Comparison of ENCODE assay signal across 1 cellular context in genomic region chr7:73622909-73623797, GRCh38.
A peak's percentile ranks its signal among the peaks of the same experiment; 100 is the strongest.
TF ChIP-seq lines count a peak whose summit lies in the region.

No MANE protein-coding gene starts in this region.

TF ChIP-seq in K562, 482 proteins besides CTCF, POLR2A, EP300 and RAD21 (continues in another document):
- peak; percentile 52 for TF ChIP-seq CC2D1A (IDR thresholded peaks at IDR 0.05)
- TF ChIP-seq ATF3 (IDR thresholded peaks at IDR 0.05): peak; percentile 55; the same call in 1 of the 2 replicates
- TF ChIP-seq ATF3 (CRISPR knock-in tag; conservative IDR thresholded peaks at IDR 0.05): no peak
- no peak for TF ChIP-seq FOXP1 (CRISPR knock-in tag; IDR thresholded peaks at IDR 0.05)
- TF ChIP-seq HNRNPK (IDR thresholded peaks at IDR 0.05; ENCODE audit: low read depth, low read length, poor library complexity, severe bottlenecking): no peak
- peak; percentile 90 for TF ChIP-seq BHLHE40 (IDR thresholded peaks at IDR 0.05; ENCODE audit: low read length)
- TF ChIP-seq SMAD4 (CRISPR knock-in tag; conservative IDR thresholded peaks at IDR 0.05): peak; percentile 72
- 0 out of 2 replicates have a peak, but pooled peaks have one; percentile 54 for TF ChIP-seq ZNF431 (CRISPR knock-in tag; IDR thresholded peaks at IDR 0.05)
- 0 out of 2 replicates have a peak, but pooled peaks have one; percentile 27 for TF ChIP-seq MAX (CRISPR knock-in tag; IDR thresholded peaks at IDR 0.05)
- no peak; the same call in 1 of the 2 replicates for TF ChIP-seq CREM (IDR thresholded peaks at IDR 0.05; ENCODE audit: low read depth)
- 0 out of 4 replicates have a peak, but pooled peaks of 1 of the 2 experiments have one; percentile 27 for TF ChIP-seq KDM4B (IDR thresholded peaks at IDR 0.05; ENCODE audit: borderline replicate concordance in 2 of 2, low read depth in 1 of 2)
- no peak for TF ChIP-seq DMBX1 (CRISPR knock-in tag; IDR thresholded peaks at IDR 0.05; ENCODE audit: borderline replicate concordance)
- TF ChIP-seq ZNF140 (CRISPR knock-in tag; IDR thresholded peaks at IDR 0.05): no peak
- TF ChIP-seq FOXM1 (IDR thresholded peaks at IDR 0.05; ENCODE audit: low read depth): no peak
- no peak for TF ChIP-seq FOXM1 (CRISPR knock-in tag; IDR thresholded peaks at IDR 0.05; ENCODE audit: low read depth)
- TF ChIP-seq NR2C2 (CRISPR knock-in tag; IDR thresholded peaks at IDR 0.05): no peak
- peak; percentile 74; the same call in 1 of the 2 replicates for TF ChIP-seq NR2C2 (tag; IDR thresholded peaks at IDR 0.05)
- TF ChIP-seq LCOR (CRISPR knock-in tag; IDR thresholded peaks at IDR 0.05): peak; percentile 80; the same call in 1 of the 2 replicates
- peak; percentile 16; the same call in 1 of the 2 replicates for TF ChIP-seq GABPB1 (CRISPR knock-in tag; IDR thresholded peaks at IDR 0.05)
- 0 out of 2 replicates have a peak, but pooled peaks have one; percentile 13 for TF ChIP-seq GATA2 (CRISPR knock-in tag; IDR thresholded peaks at IDR 0.05)
- peak; percentile 61 for TF ChIP-seq CBFA2T3 (IDR thresholded peaks at IDR 0.05)
- peak; percentile 74 for TF ChIP-seq CEBPG (CRISPR knock-in tag; IDR thresholded peaks at IDR 0.05)
- peak; percentile 67 to 75 for TF ChIP-seq CEBPG (tag; conservative IDR thresholded peaks at IDR 0.05 in 1 of 2, IDR thresholded peaks at IDR 0.05 in 1 of 2)
- peak; percentile 64; the same call in 1 of the 2 replicates for TF ChIP-seq CTBP1 (IDR thresholded peaks at IDR 0.05; ENCODE audit: borderline replicate concordance)
- no peak for TF ChIP-seq CHD4 (IDR thresholded peaks at IDR 0.05; ENCODE audit: insufficient read depth, insufficient replicate concordance, low read depth, low read length, poor library complexity, severe bottlenecking)
- peak; percentile 52; the same call in 1 of the 2 replicates for TF ChIP-seq ZBTB5 (IDR thresholded peaks at IDR 0.05)
- TF ChIP-seq ZNF253 (CRISPR knock-in tag; conservative IDR thresholded peaks at IDR 0.05): no peak
- TF ChIP-seq C11orf30 (IDR thresholded peaks at IDR 0.05; ENCODE audit: low read depth): no peak
- TF ChIP-seq CXXC5 (CRISPR knock-in tag; IDR thresholded peaks at IDR 0.05): peak; percentile 45; the same call in 1 of the 2 replicates
- TF ChIP-seq RUNX1 (IDR thresholded peaks at IDR 0.05; ENCODE audit: low read depth): peak; percentile 27; the same call in 1 of the 2 replicates
- 0 out of 2 replicates have a peak, but pooled peaks have one; percentile 26 for TF ChIP-seq MTA3 (IDR thresholded peaks at IDR 0.05; ENCODE audit: borderline replicate concordance)
- 0 out of 2 replicates have a peak, but pooled peaks have one; percentile 46 for TF ChIP-seq GATAD2A (IDR thresholded peaks at IDR 0.05)
- peak; percentile 84; the same call in 1 of the 2 replicates for TF ChIP-seq ESRRA (IDR thresholded peaks at IDR 0.05; ENCODE audit: borderline replicate concordance, low read depth)
- TF ChIP-seq MAZ (CRISPR knock-in tag; conservative IDR thresholded peaks at IDR 0.05 in 1 of 2, IDR thresholded peaks at IDR 0.05 in 1 of 2): peak; percentile 63 to 90; a peak in 3 of 4 replicates
- peak; percentile 26; the same call in 1 of the 2 replicates for TF ChIP-seq TAL1 (IDR thresholded peaks at IDR 0.05)
- no peak for TF ChIP-seq GTF2A2 (tag; IDR thresholded peaks at IDR 0.05)
- no peak for TF ChIP-seq ZNF780A (CRISPR knock-in tag; IDR thresholded peaks at IDR 0.05)
- no peak for TF ChIP-seq U2AF1 (optimal IDR thresholded peaks at IDR 0.05; ENCODE audit: low read depth, low read length)
- no peak for TF ChIP-seq ID3 (CRISPR knock-in tag; IDR thresholded peaks at IDR 0.05)
- TF ChIP-seq ID3 (tag; IDR thresholded peaks at IDR 0.05): peak; percentile 72
- 0 out of 2 replicates have a peak, but pooled peaks have one; percentile 43 for TF ChIP-seq NR3C1 (CRISPR knock-in tag; IDR thresholded peaks at IDR 0.05)
- peak; percentile 7; the same call in 1 of the 2 replicates for TF ChIP-seq FOSL1 (tag; conservative IDR thresholded peaks at IDR 0.05)
- peak in 1 of 2 experiments; percentile 41; a peak in 1 of 4 replicates for TF ChIP-seq MNT (conservative IDR thresholded peaks at IDR 0.05)
- peak; percentile 80 for TF ChIP-seq VEZF1 (CRISPR knock-in tag; IDR thresholded peaks at IDR 0.05)
- no peak for TF ChIP-seq SLC30A9 (CRISPR knock-in tag; IDR thresholded peaks at IDR 0.05)
- no peak for TF ChIP-seq SFPQ (IDR thresholded peaks at IDR 0.05; ENCODE audit: low read depth, low read length)
- TF ChIP-seq SNAPC5 (CRISPR knock-in tag; IDR thresholded peaks at IDR 0.05): no peak
- no peak for TF ChIP-seq EP400 (IDR thresholded peaks at IDR 0.05)
- TF ChIP-seq POLR2G (IDR thresholded peaks at IDR 0.05; ENCODE audit: low read depth, low read length): peak; percentile 78
- TF ChIP-seq RNF2 (IDR thresholded peaks at IDR 0.05): peak; percentile 76; the same call in 1 of the 2 replicates
- 0 out of 2 replicates have a peak, but pooled peaks have one; percentile 51 for TF ChIP-seq DPF2 (IDR thresholded peaks at IDR 0.05)
- TF ChIP-seq ATF7 (IDR thresholded peaks at IDR 0.05): peak; percentile 25; the same call in 1 of the 2 replicates
- TF ChIP-seq SRF (CRISPR knock-in tag; IDR thresholded peaks at IDR 0.05): peak in 1 of 2 experiments; percentile 43; a peak in 1 of 4 replicates
- TF ChIP-seq KLF16 (IDR thresholded peaks at IDR 0.05): peak; percentile 84
- no peak for TF ChIP-seq ZNF518B (CRISPR knock-in tag; IDR thresholded peaks at IDR 0.05)
- no peak for TF ChIP-seq ATF1 (CRISPR knock-in tag; IDR thresholded peaks at IDR 0.05)
- TF ChIP-seq ATF1 (tag; IDR thresholded peaks at IDR 0.05): peak; percentile 22; the same call in 1 of the 2 replicates
- peak; percentile 58; the same call in 1 of the 2 replicates for TF ChIP-seq LEF1 (IDR thresholded peaks at IDR 0.05)
- peak; percentile 64 for TF ChIP-seq ARID1B (IDR thresholded peaks at IDR 0.05)
- TF ChIP-seq BCOR (IDR thresholded peaks at IDR 0.05): peak; percentile 71
- TF ChIP-seq SOX6 (IDR thresholded peaks at IDR 0.05): 0 out of 2 replicates have a peak, but pooled peaks have one; percentile 44
- peak; percentile 52 for TF ChIP-seq TEAD4 (IDR thresholded peaks at IDR 0.05; ENCODE audit: low read length)
- TF ChIP-seq TEAD4 (CRISPR knock-in tag; IDR thresholded peaks at IDR 0.05; ENCODE audit: borderline replicate concordance): no peak
- TF ChIP-seq ZFX (CRISPR knock-in tag; IDR thresholded peaks at IDR 0.05): peak; percentile 62
- no peak for TF ChIP-seq ZSCAN32 (CRISPR knock-in tag; IDR thresholded peaks at IDR 0.05)
- no peak for TF ChIP-seq EHMT2 (IDR thresholded peaks at IDR 0.05)
- TF ChIP-seq CCNT2 (IDR thresholded peaks at IDR 0.05; ENCODE audit: borderline replicate concordance, extremely low read depth, insufficient read length, low read depth, low read length): peak; percentile 58
- peak; percentile 8 for TF ChIP-seq NFYB (IDR thresholded peaks at IDR 0.05; ENCODE audit: extremely low read depth, insufficient read length)
- TF ChIP-seq L3MBTL2 (IDR thresholded peaks at IDR 0.05): peak; percentile 49; the same call in 1 of the 2 replicates
